ENCODE assay signal across 19 cellular contexts in the genomic region with DNA sequence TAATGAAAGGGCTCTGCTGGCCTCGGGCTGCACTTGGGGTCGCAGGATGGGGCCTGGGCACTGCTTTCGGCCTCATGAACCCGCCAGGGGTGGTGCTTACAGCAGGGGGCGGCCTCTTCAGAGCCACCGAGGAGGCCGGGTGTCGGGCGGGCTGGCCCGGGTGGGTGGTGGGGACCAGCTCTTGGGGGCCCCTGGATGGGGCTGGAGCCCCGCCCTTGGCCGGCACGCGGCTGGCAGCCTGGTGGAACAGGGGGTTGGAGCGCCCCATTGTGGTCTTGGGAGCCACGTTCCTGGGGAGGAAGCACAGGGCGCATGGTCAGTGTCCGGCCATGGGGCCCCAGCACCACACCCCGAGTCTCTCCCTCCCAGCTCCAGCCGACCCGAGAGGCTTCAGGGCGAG. TPM values are rescaled to one million over a fixed set of nuclear protein-coding genes. Genes with fewer than 3 reads are reported as not detected.
DNase-seq lines count a peak whose midpoint lies in the region; ATAC-seq, FAIRE-seq and TF ChIP-seq lines count a peak whose summit lies in the region.
"Had no signal": no experiment of that assay in that cellular context is flagged by ENCODE, and none has a peak within 500 bp of the region (broad histone marks: within the 10 kb centered on the region; RNA-seq: fewer than 3 reads in every experiment).

No MANE protein-coding gene starts in this region.

- H2AFZ ChIP-seq in HCT116 (ENCODE audit: low read depth, low read length, poor library complexity, severe bottlenecking), result no peak overlapping the region

- no peaks in the 10 kb centered on the region for H3K9me2 ChIP-seq in HCT116 (ENCODE audit: insufficient read depth)

- POLR2A ChIA-PET in HCT116 (lab: Charles Lee), result no interaction called here

- no peaks in the 10 kb centered on the region for H3K27me3 ChIP-seq in HCT116 (ENCODE audit: insufficient read depth, low read length)

- H3K36me3 ChIP-seq in HCT116 (ENCODE audit: control insufficient read depth in 1 of 2, insufficient read depth in 2 of 2, low read length in 2 of 2), result no peaks in the 10 kb centered on the region
- H3K36me3 ChIP-seq in kidney (ENCODE audit: control insufficient read depth in 1 of 2, insufficient read depth in 2 of 2, low read length in 2 of 2), result no peaks in the 10 kb centered on the region

- H3K27ac ChIP-seq in HCT116 (ENCODE audit: low read depth, low read length) (no peak overlapping the region), kidney (ENCODE audit: low read depth in 2 of 2, low read length in 2 of 2) (no peak overlapping the region)

- BruUV-seq in HCT116 (replicated peaks; lab: Mats Ljungman, UMichigan), result no TSS peak

- TF ChIP-seq CTCF in HCT116 (IDR thresholded peaks at IDR 0.05 in 2 of 3, conservative IDR thresholded peaks at IDR 0.05 in 1 of 3; ENCODE audit: borderline replicate concordance in 1 of 3, insufficient read depth in 1 of 3, low read depth in 2 of 3, low read length in 2 of 3) (no peak), kidney (IDR thresholded peaks at IDR 0.05; ENCODE audit: borderline replicate concordance, extremely low read depth, insufficient read depth) (no peak)

- H3K4me2 ChIP-seq in HCT116 (ENCODE audit: low read length), result no peak overlapping the region
- H3K4me2 ChIP-seq: BLaER1 treated with 17β-estradiol and CSF1 and Interleukin-3, amounts not matched to agents 10 nM and 100 nM had no signal

- peak; percentile 34; the same call in 1 of the 2 replicates for ATAC-seq in HCT116

- CTCF ChIA-PET in HCT116 (lab: Charles Lee), result no interaction called here

- TF ChIP-seq POLR2A in HCT116 (IDR thresholded peaks at IDR 0.05; ENCODE audit: borderline replicate concordance, extremely low read depth, insufficient read depth, insufficient read length), result no peak

- peak; percentile 24; the same call in 1 of the 2 replicates for TF ChIP-seq RAD21 in HCT116 (IDR thresholded peaks at IDR 0.05; ENCODE audit: low read depth)

- no peak overlapping the region for H3K4me3 ChIP-seq in HCT116 (replicated peaks in 1 of 2; ENCODE audit: low read depth in 1 of 2, low read length in 2 of 2)
- no peak overlapping the region for H3K4me3 ChIP-seq in kidney (ENCODE audit: low read length in 2 of 2)
- H3K4me3 ChIP-seq: BLaER1 treated with 17β-estradiol and CSF1 and Interleukin-3, amounts not matched to agents 10 nM and 100 nM had no signal

- FAIRE-seq in kidney (lab: Jason Lieb, UNC), result no peak
- FAIRE-seq: D721Med, GM12892, GM18507 had no signal

- H3K9ac ChIP-seq in HCT116 (ENCODE audit: low read length) (no peak overlapping the region), kidney (ENCODE audit: low read length in 2 of 2) (no peak overlapping the region)

- RAD21 ChIA-PET in HCT116 (lab: Charles Lee; ENCODE audit: low non-redundant PET in 1 of 2, low total read pairs in 2 of 2, uncharacterized antibody in 2 of 2, unreplicated experiment in 2 of 2), result no interaction called here

- no peaks in the 10 kb centered on the region for H3K79me2 ChIP-seq in HCT116 (ENCODE audit: insufficient read depth, low read length)

- intact Hi-C loops in HCT116 (cut with micrococcal nuclease) (no loop called here), kidney (cut with DNase I) (no loop called here)

- no peaks in the 10 kb centered on the region for H3K9me3 ChIP-seq in HCT116 (ENCODE audit: control insufficient read depth in 1 of 2, insufficient read depth in 1 of 2, low read depth in 1 of 2, low read length in 2 of 2)
- H3K9me3 ChIP-seq in kidney (ENCODE audit: control insufficient read depth in 1 of 2, low read length in 2 of 2), result no peaks in the 10 kb centered on the region
- H3K9me3 ChIP-seq: BLaER1 treated with 17β-estradiol and CSF1 and Interleukin-3, amounts not matched to agents 10 nM and 100 nM had no signal

- H4K20me1 ChIP-seq in HCT116 (ENCODE audit: insufficient read depth), result no peaks in the 10 kb centered on the region

- DNase-seq in HCT116 (ENCODE audit: low read depth, low spot score) (no peak), kidney (peak; percentile 73), DMS53 treated with DMSO at 0.1 percent for 48 hours (lab: John Stamatoyannopoulos, UW; ENCODE audit: unreplicated experiment) (no peak), NCI-H1694 treated with DMSO at 0.1 percent for 48 hours (lab: John Stamatoyannopoulos, UW) (no peak)
- DNase-seq: DMS79, GOT3, NCI-H1417, NCI-H1930, NCI-H226, NCI-H524, NCI-H82, OCI-M1, Right ventricle myocardium superior, SW 1271 had no signal

- H3K4me1 ChIP-seq in HCT116 (ENCODE audit: control insufficient read depth in 1 of 2, insufficient read depth in 2 of 2, low read length in 2 of 2), result peaks cover 0 to 4% of the 10 kb centered on the region in 2 experiments; a peak in 2 of 4 replicates
- peaks cover 0 to under 1% of the 10 kb centered on the region in 2 donors for H3K4me1 ChIP-seq in kidney (ENCODE audit: control insufficient read depth in 1 of 2, insufficient read depth in 1 of 2, low read depth in 1 of 2, low read length in 2 of 2)

TF ChIP-seq in HCT116, 20 proteins besides CTCF, POLR2A, EP300 and RAD21:
- TF ChIP-seq EGR1 (IDR thresholded peaks at IDR 0.05; ENCODE audit: low read depth) (no peak), ZNF274 (IDR thresholded peaks at IDR 0.05; ENCODE audit: low read depth, low read length) (no peak), TCF7L2 (IDR thresholded peaks at IDR 0.05; ENCODE audit: borderline replicate concordance, extremely low read depth, insufficient read depth, insufficient read length) (no peak), SRF (IDR thresholded peaks at IDR 0.05; ENCODE audit: low read depth) (no peak), ZFX (IDR thresholded peaks at IDR 0.05) (no peak), CBX3 (IDR thresholded peaks at IDR 0.05; ENCODE audit: low read depth) (no peak), POLR2AphosphoS5 (IDR thresholded peaks at IDR 0.05; ENCODE audit: low read depth, low read length) (no peak), SIN3A (IDR thresholded peaks at IDR 0.05; ENCODE audit: low read depth) (no peak), JUND (IDR thresholded peaks at IDR 0.05) (no peak), YY1 (IDR thresholded peaks at IDR 0.05; ENCODE audit: extremely low read depth, insufficient replicate concordance, low read depth, low read length) (no peak), ELF1 (IDR thresholded peaks at IDR 0.05; ENCODE audit: borderline replicate concordance, low read depth) (no peak), EZH2 (IDR thresholded peaks at IDR 0.05) (no peak)
- TF ChIP-seq, protein P1, sequence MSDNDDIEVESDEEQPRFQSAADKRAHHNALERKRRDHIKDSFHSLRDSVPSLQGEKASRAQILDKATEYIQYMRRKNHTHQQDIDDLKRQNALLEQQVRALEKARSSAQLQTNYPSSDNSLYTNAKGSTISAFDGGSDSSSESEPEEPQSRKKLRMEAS (IDR thresholded peaks at IDR 0.05), result no peak
- TF ChIP-seq, protein P2, sequence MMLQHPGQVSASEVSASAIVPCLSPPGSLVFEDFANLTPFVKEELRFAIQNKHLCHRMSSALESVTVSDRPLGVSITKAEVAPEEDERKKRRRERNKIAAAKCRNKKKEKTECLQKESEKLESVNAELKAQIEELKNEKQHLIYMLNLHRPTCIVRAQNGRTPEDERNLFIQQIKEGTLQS (IDR thresholded peaks at IDR 0.05), result no peak
TF ChIP-seq in HCT116: peak in this region for 0.

RNA-seq across cellular contexts. Expression of gene ADAM8, which starts 8.8 kb away (rescaled TPM):
- total RNA-seq in HCT116 (2021; ENCODE audit: unreplicated experiment) (4.1 TPM), kidney (16.6 TPM)
- 1.1 and 2.4 TPM in 2 replicates for polyA plus RNA-seq in HCT116 (2012)
- 3.4 TPM for polyA plus RNA-seq in kidney (ENCODE audit: insufficient read depth, low read depth, low replicate concordance)

RNA-seq across cellular contexts. Expression of gene VENTX, which starts 30.2 kb away (rescaled TPM):
- total RNA-seq in HCT116 (2021; ENCODE audit: unreplicated experiment) (not detected), kidney (3.3 TPM)
- not detected in 2 replicates for polyA plus RNA-seq in HCT116 (2012)
- 0.39 TPM for polyA plus RNA-seq in kidney (ENCODE audit: insufficient read depth, low read depth, low replicate concordance)
- total RNA-seq: M059J had no signal

RNA-seq across cellular contexts. Expression of gene UTF1, which starts 37.8 kb away (rescaled TPM):
- total RNA-seq in HCT116 (2021; ENCODE audit: unreplicated experiment) (not detected), kidney (not detected)
- polyA plus RNA-seq in HCT116 (2012), result not detected in 2 replicates
- polyA plus RNA-seq in kidney (ENCODE audit: insufficient read depth, low read depth, low replicate concordance), result not detected
- total RNA-seq: M059J, Right ventricle myocardium superior had no signal

RNA-seq across cellular contexts. Expression of gene TUBGCP2, which starts 40.8 kb away (rescaled TPM):
- total RNA-seq in HCT116 (2021; ENCODE audit: unreplicated experiment) (35.4 TPM), kidney (61.4 TPM)
- 28.2 and 32.7 TPM in 2 replicates for polyA plus RNA-seq in HCT116 (2012)
- 93.3 TPM for polyA plus RNA-seq in kidney (ENCODE audit: insufficient read depth, low read depth, low replicate concordance)

RNA-seq across cellular contexts. Expression of gene ZNF511, which starts 40.9 kb away (rescaled TPM):
- total RNA-seq in HCT116 (2021; ENCODE audit: unreplicated experiment), result 49.0 TPM
- 54.0 and 68.0 TPM in 2 replicates for polyA plus RNA-seq in HCT116 (2012)
- 35.6 TPM for total RNA-seq in kidney
- polyA plus RNA-seq in kidney (ENCODE audit: insufficient read depth, low read depth, low replicate concordance), result 50.7 TPM
